Comparison of ENCODE assay signal across 8 cellular contexts in genomic region chr12:116324684-116325664, GRCh38. TPM values are rescaled to one million over a fixed set of nuclear protein-coding genes. Genes with fewer than 3 reads are reported as not detected.
DNase-seq lines count a peak whose midpoint lies in the region; ATAC-seq and TF ChIP-seq lines count a peak whose summit lies in the region.

No MANE protein-coding gene starts in this region.

- no peaks in the 10 kb centered on the region for H3K79me2 ChIP-seq in OCI-LY3 (ENCODE audit: low read length)

- peaks cover 17 to 45% (median 36%) of the 10 kb centered on the region in 4 donors for H3K4me1 Mint-ChIP-seq in naive thymus-derived CD8-positive, alpha-beta T cell

- peak overlapping the region; percentile 38 for H3K4me3 ChIP-seq in OCI-LY3 (ENCODE audit: low read length)
- H3K4me3 ChIP-seq in tibial artery = no peak overlapping the region
- no peak overlapping the region for H3K4me3 ChIP-seq in effector memory CD4-positive, alpha-beta T cell (ENCODE audit: insufficient read depth, low read depth, low read length, poor library complexity, severe bottlenecking)

- no peaks in the 10 kb centered on the region for H3K27me3 Mint-ChIP-seq in naive thymus-derived CD8-positive, alpha-beta T cell

- peak overlapping the region; percentile 52 for H3K9ac ChIP-seq in OCI-LY3 (ENCODE audit: low read length)

- H3K9me3 ChIP-seq in OCI-LY3 (ENCODE audit: insufficient read depth, low read length) (no peaks in the 10 kb centered on the region), tibial artery (no peaks in the 10 kb centered on the region)
- peaks cover 3% of the 10 kb centered on the region for H3K9me3 ChIP-seq in effector memory CD4-positive, alpha-beta T cell (ENCODE audit: control insufficient read depth, low read length)

- H2AFZ ChIP-seq in OCI-LY3 (ENCODE audit: low read depth, low read length) = peak overlapping the region; percentile 24; the same call in 1 of the 2 replicates

- peak overlapping the region; percentile 12 to 62 (median 54) for H3K4me3 Mint-ChIP-seq in naive thymus-derived CD8-positive, alpha-beta T cell

- H3K36me3 Mint-ChIP-seq in naive thymus-derived CD8-positive, alpha-beta T cell = no peaks in the 10 kb centered on the region

- H4K20me1 ChIP-seq in OCI-LY3 (ENCODE audit: insufficient read depth, low read length) = no peaks in the 10 kb centered on the region

- H3K36me3 ChIP-seq in OCI-LY3 (replicated peaks; ENCODE audit: low read depth, low read length) (no peaks in the 10 kb centered on the region), tibial artery (no peaks in the 10 kb centered on the region)
- H3K36me3 ChIP-seq in effector memory CD4-positive, alpha-beta T cell (ENCODE audit: control insufficient read depth, insufficient read depth, low read length) = no peaks in the 10 kb centered on the region

- ATAC-seq in GM18870 (IDR thresholded peaks at IDR 0.05; ENCODE audit: unreplicated experiment) = peak; percentile 81
- peak; percentile 76 for ATAC-seq in HG02798 (IDR thresholded peaks at IDR 0.05; ENCODE audit: poor library complexity, unreplicated experiment)
- peak; percentile 89 to 97 for ATAC-seq in naive thymus-derived CD8-positive, alpha-beta T cell

- no peak for TF ChIP-seq CTCF in OCI-LY3 (IDR thresholded peaks at IDR 0.05; ENCODE audit: low read depth, low read length)
- no peak for TF ChIP-seq CTCF in tibial artery (IDR thresholded peaks at IDR 0.05)

- H3K27ac ChIP-seq in OCI-LY3 (ENCODE audit: low read length) (peak overlapping the region; percentile 91), tibial artery (peak overlapping the region in 1 of 2 donors; percentile 22)
- no peak overlapping the region for H3K27ac ChIP-seq in effector memory CD4-positive, alpha-beta T cell (ENCODE audit: insufficient read depth, low read length, poor library complexity, severe bottlenecking)

- H3K4me1 ChIP-seq in OCI-LY3 (ENCODE audit: low read length) = peaks cover 49% of the 10 kb centered on the region
- peaks cover 0 to 14% (median 8%) of the 10 kb centered on the region in 4 donors for H3K4me1 ChIP-seq in tibial artery
- H3K4me1 ChIP-seq in effector memory CD4-positive, alpha-beta T cell (ENCODE audit: control insufficient read depth, insufficient read depth, low read length, poor library complexity, severe bottlenecking) = peaks cover 7% of the 10 kb centered on the region

- peak overlapping the region; percentile 91 for H3K4me2 ChIP-seq in OCI-LY3 (ENCODE audit: low read length)

- H3K9me3 Mint-ChIP-seq in naive thymus-derived CD8-positive, alpha-beta T cell = peaks cover 0 to 2% (median 0%) of the 10 kb centered on the region in 9 donors

- intact Hi-C loops in tibial artery (cut with DNase I; ENCODE audit: low total_unique reads) = no loop called here

- DNase-seq in naive thymus-derived CD8-positive, alpha-beta T cell = peak in 6 of 10 donors; percentile 6 to 58 (median 32)
- no peak for DNase-seq in AG08395 (ENCODE audit: low spot score)
- no peak for DNase-seq in tibial artery
- DNase-seq in NCI-H82 treated with DMSO at 0.1 percent for 48 hours (lab: John Stamatoyannopoulos, UW; ENCODE audit: unreplicated experiment) = no peak
- DNase-seq in effector memory CD4-positive, alpha-beta T cell = no peak

- H3K27me3 ChIP-seq in OCI-LY3 (ENCODE audit: low read depth, low read length) = no peaks in the 10 kb centered on the region
- no peaks in the 10 kb centered on the region for H3K27me3 ChIP-seq in tibial artery
- no peaks in the 10 kb centered on the region for H3K27me3 ChIP-seq in effector memory CD4-positive, alpha-beta T cell (replicated peaks; ENCODE audit: control insufficient read depth, insufficient read depth, low read length, poor library complexity, severe bottlenecking)

- POLR2A ChIA-PET in naive thymus-derived CD8-positive, alpha-beta T cell (lab: Charles Lee) = interaction anchor here (0.7 to 1.0 kb wide), 2 partner anchors 18 to 33 kb away, joined by 3 read pairs; no protein-coding TSS in a partner anchor

- H3K27ac Mint-ChIP-seq in naive thymus-derived CD8-positive, alpha-beta T cell = peak overlapping the region; percentile 77 to 95 (median 88)

RNA-seq across cellular contexts. Expression of gene MED13L, which starts 47.5 kb away (rescaled TPM):
- total RNA-seq in naive thymus-derived CD8-positive, alpha-beta T cell = 100 to 1,000 TPM; 164 TPM
- polyA plus RNA-seq in naive thymus-derived CD8-positive, alpha-beta T cell = 1 to 10 TPM; 5.1 to 6.7 (median 6.1) TPM

Comparison
In these comparisons a context has a peak if more than half of its experiments do, and no peak if none do; other contexts are left out.
1. DNase-seq: peak in naive thymus-derived CD8-positive, alpha-beta T cell (6 of 10); none in AG08395 (single experiment), tibial artery (0 of 2), NCI-H82 treated with DMSO at 0.1 percent for 48 hours (single experiment) and effector memory CD4-positive, alpha-beta T cell (0 of 3).
2. Peak in every context shown above with its lines, with median percentiles within 50 percentile points of each other: ATAC-seq.